1 cellular context compared by ENCODE assay signal in the genomic region with DNA sequence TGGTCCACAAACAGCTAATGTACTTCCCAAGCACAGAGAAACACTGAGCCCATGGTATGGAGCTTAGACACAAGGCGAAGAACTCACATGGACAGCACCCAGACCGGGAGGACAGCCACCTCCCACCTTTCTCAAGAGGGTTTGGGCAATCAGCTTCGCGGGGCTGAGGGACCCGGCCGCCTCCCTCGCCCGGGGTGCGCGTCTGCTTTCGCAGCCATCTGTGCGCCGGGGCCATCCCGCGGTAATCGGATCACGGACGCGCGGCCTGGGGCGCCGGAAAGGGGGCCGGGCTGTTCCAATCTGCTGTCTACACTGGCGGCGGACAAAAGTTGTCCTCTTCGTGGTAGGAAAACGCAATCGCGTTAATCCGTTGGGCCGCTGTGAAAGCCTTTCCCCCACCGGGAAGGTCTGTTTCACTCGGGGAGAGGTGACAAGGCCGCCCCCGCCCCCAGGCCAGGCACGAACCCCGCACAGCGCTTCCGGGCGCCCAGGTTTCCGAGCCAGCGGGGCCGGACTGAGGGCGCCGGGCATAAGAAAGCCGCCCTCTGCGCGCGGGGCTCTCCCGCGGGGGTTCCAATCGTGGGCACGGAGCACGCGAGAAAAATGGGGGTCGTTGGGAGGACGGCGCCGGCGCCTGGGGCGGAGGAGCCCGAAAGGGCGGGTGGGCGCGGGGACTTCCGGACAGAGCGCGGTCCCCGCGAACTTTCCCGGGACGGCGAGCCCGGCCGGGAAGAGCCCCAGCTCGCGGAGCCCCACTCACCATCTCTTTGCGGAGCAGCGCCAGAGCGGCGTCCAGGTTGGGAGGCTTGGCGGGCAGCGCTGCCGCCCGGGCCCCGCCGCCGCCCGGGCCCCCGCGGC.
TF ChIP-seq lines count a peak whose summit lies in the region.

No MANE protein-coding gene starts in this region.

TF ChIP-seq in K562, 482 proteins besides CTCF, POLR2A, EP300 and RAD21 (continued from another document):
- TF ChIP-seq, protein P1, sequence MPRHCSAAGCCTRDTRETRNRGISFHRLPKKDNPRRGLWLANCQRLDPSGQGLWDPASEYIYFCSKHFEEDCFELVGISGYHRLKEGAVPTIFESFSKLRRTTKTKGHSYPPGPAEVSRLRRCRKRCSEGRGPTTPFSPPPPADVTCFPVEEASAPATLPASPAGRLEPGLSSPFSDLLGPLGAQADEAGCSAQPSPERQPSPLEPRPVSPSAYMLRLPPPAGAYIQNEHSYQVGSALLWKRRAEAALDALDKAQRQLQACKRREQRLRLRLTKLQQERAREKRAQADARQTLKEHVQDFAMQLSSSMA (CRISPR knock-in tag; IDR thresholded peaks at IDR 0.05), result 0 out of 2 replicates have a peak, but pooled peaks have one; percentile 18
- peak; percentile 72 for TF ChIP-seq RBFOX2 (IDR thresholded peaks at IDR 0.05; ENCODE audit: low read depth, low read length)
- TF ChIP-seq NELFE (IDR thresholded peaks at IDR 0.05; ENCODE audit: insufficient read depth, insufficient read length), result no peak
- peak; percentile 60; the same call in 1 of the 2 replicates for TF ChIP-seq PHB (CRISPR knock-in tag; IDR thresholded peaks at IDR 0.05)
- no peak for TF ChIP-seq ILK (tag; IDR thresholded peaks at IDR 0.05; ENCODE audit: borderline replicate concordance, low read depth)
- no peak for TF ChIP-seq NCOA6 (IDR thresholded peaks at IDR 0.05)
- no peak for TF ChIP-seq XRCC4 (IDR thresholded peaks at IDR 0.05; ENCODE audit: extremely low read depth, insufficient read depth, insufficient read length)
- no peak for TF ChIP-seq ZBTB1 (CRISPR knock-in tag; IDR thresholded peaks at IDR 0.05; ENCODE audit: borderline replicate concordance, low read depth)
- no peak for TF ChIP-seq DMBX1 (CRISPR knock-in tag; IDR thresholded peaks at IDR 0.05; ENCODE audit: borderline replicate concordance)
- TF ChIP-seq, protein P2, sequence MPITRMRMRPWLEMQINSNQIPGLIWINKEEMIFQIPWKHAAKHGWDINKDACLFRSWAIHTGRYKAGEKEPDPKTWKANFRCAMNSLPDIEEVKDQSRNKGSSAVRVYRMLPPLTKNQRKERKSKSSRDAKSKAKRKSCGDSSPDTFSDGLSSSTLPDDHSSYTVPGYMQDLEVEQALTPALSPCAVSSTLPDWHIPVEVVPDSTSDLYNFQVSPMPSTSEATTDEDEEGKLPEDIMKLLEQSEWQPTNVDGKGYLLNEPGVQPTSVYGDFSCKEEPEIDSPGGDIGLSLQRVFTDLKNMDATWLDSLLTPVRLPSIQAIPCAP (CRISPR knock-in tag; IDR thresholded peaks at IDR 0.05; ENCODE audit: borderline replicate concordance), result no peak
- TF ChIP-seq ZNF175 (CRISPR knock-in tag; IDR thresholded peaks at IDR 0.05; ENCODE audit: low read depth), result no peak
- 0 out of 2 replicates have a peak, but pooled peaks have one; percentile 44 for TF ChIP-seq GATAD2A (IDR thresholded peaks at IDR 0.05)
- TF ChIP-seq BHLHE40 (IDR thresholded peaks at IDR 0.05; ENCODE audit: low read length), result no peak
- TF ChIP-seq, protein P3, sequence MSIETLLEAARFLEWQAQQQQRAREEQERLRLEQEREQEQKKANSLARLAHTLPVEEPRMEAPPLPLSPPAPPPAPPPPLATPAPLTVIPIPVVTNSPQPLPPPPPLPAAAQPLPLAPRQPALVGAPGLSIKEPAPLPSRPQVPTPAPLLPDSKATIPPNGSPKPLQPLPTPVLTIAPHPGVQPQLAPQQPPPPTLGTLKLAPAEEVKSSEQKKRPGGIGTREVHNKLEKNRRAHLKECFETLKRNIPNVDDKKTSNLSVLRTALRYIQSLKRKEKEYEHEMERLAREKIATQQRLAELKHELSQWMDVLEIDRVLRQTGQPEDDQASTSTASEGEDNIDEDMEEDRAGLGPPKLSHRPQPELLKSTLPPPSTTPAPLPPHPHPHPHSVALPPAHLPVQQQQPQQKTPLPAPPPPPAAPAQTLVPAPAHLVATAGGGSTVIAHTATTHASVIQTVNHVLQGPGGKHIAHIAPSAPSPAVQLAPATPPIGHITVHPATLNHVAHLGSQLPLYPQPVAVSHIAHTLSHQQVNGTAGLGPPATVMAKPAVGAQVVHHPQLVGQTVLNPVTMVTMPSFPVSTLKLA (conservative IDR thresholded peaks at IDR 0.05), result peak; percentile 24 to 69; a peak in 2 of 4 replicates
- TF ChIP-seq HNRNPK (IDR thresholded peaks at IDR 0.05; ENCODE audit: low read depth, low read length, poor library complexity, severe bottlenecking), result no peak
- TF ChIP-seq RBBP5 (IDR thresholded peaks at IDR 0.05; ENCODE audit: borderline replicate concordance, insufficient read depth, low read length, poor library complexity, severe bottlenecking), result peak; percentile 63
